ENCODE assay signal across 2 cellular contexts in the genomic region with DNA sequence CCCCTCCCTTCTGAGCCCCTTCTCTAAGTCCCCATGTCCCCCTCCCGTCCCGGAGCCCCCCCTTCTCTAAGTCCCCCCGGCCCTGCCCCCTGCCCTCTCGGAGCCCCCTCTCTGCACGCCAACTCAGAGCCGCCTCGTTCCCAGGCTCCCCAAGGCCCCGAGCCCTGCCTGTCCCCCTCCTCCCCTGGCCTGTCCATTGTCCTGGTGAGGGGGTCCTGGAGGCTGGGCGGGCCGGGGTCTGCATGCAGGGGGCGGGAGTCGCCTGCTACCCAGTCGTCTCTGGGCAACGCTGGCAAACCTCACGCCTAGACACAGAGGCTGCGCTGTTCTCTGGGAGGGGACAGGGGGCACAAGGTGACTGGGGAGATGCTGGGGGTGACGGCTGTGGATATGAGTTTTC.
TF ChIP-seq lines count a peak whose summit lies in the region.

No MANE protein-coding gene starts in this region.

TF ChIP-seq in HEK293, 187 proteins besides CTCF, POLR2A, EP300 and RAD21:
- TF ChIP-seq, protein P1, sequence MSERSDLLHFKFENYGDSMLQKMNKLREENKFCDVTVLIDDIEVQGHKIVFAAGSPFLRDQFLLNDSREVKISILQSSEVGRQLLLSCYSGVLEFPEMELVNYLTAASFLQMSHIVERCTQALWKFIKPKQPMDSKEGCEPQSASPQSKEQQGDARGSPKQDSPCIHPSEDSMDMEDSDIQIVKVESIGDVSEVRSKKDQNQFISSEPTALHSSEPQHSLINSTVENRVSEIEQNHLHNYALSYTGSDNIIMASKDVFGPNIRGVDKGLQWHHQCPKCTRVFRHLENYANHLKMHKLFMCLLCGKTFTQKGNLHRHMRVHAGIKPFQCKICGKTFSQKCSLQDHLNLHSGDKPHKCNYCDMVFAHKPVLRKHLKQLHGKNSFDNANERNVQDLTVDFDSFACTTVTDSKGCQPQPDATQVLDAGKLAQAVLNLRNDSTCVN (tag by site-specific recombination; optimal IDR thresholded peaks at IDR 0.05): peak; percentile 1
- TF ChIP-seq ZFP69B (tag by site-specific recombination; IDR thresholded peaks at IDR 0.05): no peak

TF ChIP-seq in K562, 482 proteins besides CTCF, POLR2A, EP300 and RAD21:
- TF ChIP-seq KDM5B (IDR thresholded peaks at IDR 0.05; ENCODE audit: insufficient replicate concordance, low read depth, low read length) (no peak), TFAP4 (CRISPR knock-in tag; IDR thresholded peaks at IDR 0.05; ENCODE audit: borderline replicate concordance) (no peak), ZBTB7A (IDR thresholded peaks at IDR 0.05; ENCODE audit: borderline replicate concordance, control insufficient read depth, low read depth, low read length) (peak; percentile 63; the same call in 1 of the 2 replicates)
